8 cellular contexts compared by ENCODE assay signal in the genomic region with DNA sequence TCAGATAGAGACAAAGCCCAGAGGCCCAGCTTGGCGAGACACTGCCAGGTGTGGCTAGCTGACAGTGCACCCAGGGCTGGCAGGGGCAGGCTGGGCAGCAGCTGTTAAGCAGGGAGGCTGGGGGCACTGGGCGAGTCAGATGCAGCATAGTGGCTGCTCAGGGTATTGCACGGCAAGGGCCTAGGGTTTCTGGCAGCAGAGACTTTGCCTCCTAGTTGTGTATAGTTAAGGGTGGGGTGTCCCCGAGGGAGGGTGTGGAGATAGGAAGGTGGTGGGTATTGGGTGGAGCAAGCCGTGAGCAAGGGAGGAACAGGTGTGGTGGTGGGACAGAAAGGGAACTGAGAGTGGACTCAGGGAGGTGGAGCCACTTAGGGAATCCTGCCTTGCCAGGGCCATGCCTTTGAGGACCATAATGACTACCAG.
A peak's percentile ranks its signal among the peaks of the same experiment; 100 is the strongest.
DNase-seq lines count a peak whose midpoint lies in the region; ATAC-seq lines count a peak whose summit lies in the region.

No MANE protein-coding gene starts in this region.

- H3K27ac Mint-ChIP-seq in central memory CD8-positive, alpha-beta T cell (ENCODE audit: low read depth) = no peak overlapping the region
- peak overlapping the region; percentile 67 for H3K27ac Mint-ChIP-seq in stimulated activated memory B cell treated with anti-CD40 and anti-IgM and Interleukin-4, amounts not matched to agents 10 μg/mL and 1 μg/mL and 100 μg/mL, for 72 hours

- no peaks in the 10 kb centered on the region for H3K36me3 Mint-ChIP-seq in central memory CD8-positive, alpha-beta T cell (ENCODE audit: insufficient read depth)
- H3K36me3 Mint-ChIP-seq in stimulated activated memory B cell treated with anti-CD40 and anti-IgM and Interleukin-4, amounts not matched to agents 10 μg/mL and 1 μg/mL and 100 μg/mL, for 72 hours = no peaks in the 10 kb centered on the region

- ATAC-seq in central memory CD8-positive, alpha-beta T cell (replicated peaks; ENCODE audit: extremely low read depth, poor library complexity, severe bottlenecking) = peak; percentile 46
- peak; percentile 77 for ATAC-seq in stimulated activated memory B cell treated with anti-CD40 and anti-IgM and Interleukin-4, amounts not matched to agents 10 μg/mL and 1 μg/mL and 100 μg/mL, for 72 hours
- ATAC-seq in GM19467 (IDR thresholded peaks at IDR 0.05; ENCODE audit: unreplicated experiment) (no peak), GM18861 (IDR thresholded peaks at IDR 0.05; ENCODE audit: unreplicated experiment) (no peak)

- no peaks in the 10 kb centered on the region for H3K9me3 Mint-ChIP-seq in central memory CD8-positive, alpha-beta T cell
- no peaks in the 10 kb centered on the region for H3K9me3 Mint-ChIP-seq in stimulated activated memory B cell treated with anti-CD40 and anti-IgM and Interleukin-4, amounts not matched to agents 10 μg/mL and 1 μg/mL and 100 μg/mL, for 72 hours

- peaks cover 13% of the 10 kb centered on the region for H3K4me1 Mint-ChIP-seq in central memory CD8-positive, alpha-beta T cell
- peaks cover 78% of the 10 kb centered on the region for H3K4me1 Mint-ChIP-seq in stimulated activated memory B cell treated with anti-CD40 and anti-IgM and Interleukin-4, amounts not matched to agents 10 μg/mL and 1 μg/mL and 100 μg/mL, for 72 hours

- DNase-seq in activated CD4-positive, alpha-beta T cell treated with anti-CD3 and anti-CD28 coated beads for 48 hours = peak; percentile 42
- DNase-seq in activated CD4-positive, alpha-beta T cell treated with anti-CD3 and anti-CD28 coated beads for 4 hours = no peak
- DNase-seq in HuH-7.5 (ENCODE audit: low spot score) = peak; percentile 68
- DNase-seq in central memory CD8-positive, alpha-beta T cell (ENCODE audit: low spot score in 2 of 2) = no peak
- no peak for DNase-seq in NCI-H446 treated with DMSO at 0.1 percent for 48 hours (lab: John Stamatoyannopoulos, UW)

- no peaks in the 10 kb centered on the region for H3K27me3 Mint-ChIP-seq in central memory CD8-positive, alpha-beta T cell
- no peaks in the 10 kb centered on the region for H3K27me3 Mint-ChIP-seq in stimulated activated memory B cell treated with anti-CD40 and anti-IgM and Interleukin-4, amounts not matched to agents 10 μg/mL and 1 μg/mL and 100 μg/mL, for 72 hours

- no peak overlapping the region for H3K4me3 Mint-ChIP-seq in central memory CD8-positive, alpha-beta T cell
- H3K4me3 Mint-ChIP-seq in stimulated activated memory B cell treated with anti-CD40 and anti-IgM and Interleukin-4, amounts not matched to agents 10 μg/mL and 1 μg/mL and 100 μg/mL, for 72 hours = no peak overlapping the region

Comparison
In these comparisons a context has a peak if more than half of its experiments do, and no peak if none do; other contexts are left out.
1. DNase-seq: peak in activated CD4-positive, alpha-beta T cell treated with anti-CD3 and anti-CD28 coated beads for 48 hours (single experiment) and HuH-7.5 (single experiment); none in activated CD4-positive, alpha-beta T cell treated with anti-CD3 and anti-CD28 coated beads for 4 hours (0 of 2), central memory CD8-positive, alpha-beta T cell (0 of 2) and NCI-H446 treated with DMSO at 0.1 percent for 48 hours (single experiment).
2. ATAC-seq: peak in central memory CD8-positive, alpha-beta T cell (single experiment) and stimulated activated memory B cell treated with anti-CD40 and anti-IgM and Interleukin-4, amounts not matched to agents 10 μg/mL and 1 μg/mL and 100 μg/mL, for 72 hours (single experiment); none in GM19467 (single experiment) and GM18861 (single experiment).